1 cellular context compared by ENCODE assay signal in the genomic region with DNA sequence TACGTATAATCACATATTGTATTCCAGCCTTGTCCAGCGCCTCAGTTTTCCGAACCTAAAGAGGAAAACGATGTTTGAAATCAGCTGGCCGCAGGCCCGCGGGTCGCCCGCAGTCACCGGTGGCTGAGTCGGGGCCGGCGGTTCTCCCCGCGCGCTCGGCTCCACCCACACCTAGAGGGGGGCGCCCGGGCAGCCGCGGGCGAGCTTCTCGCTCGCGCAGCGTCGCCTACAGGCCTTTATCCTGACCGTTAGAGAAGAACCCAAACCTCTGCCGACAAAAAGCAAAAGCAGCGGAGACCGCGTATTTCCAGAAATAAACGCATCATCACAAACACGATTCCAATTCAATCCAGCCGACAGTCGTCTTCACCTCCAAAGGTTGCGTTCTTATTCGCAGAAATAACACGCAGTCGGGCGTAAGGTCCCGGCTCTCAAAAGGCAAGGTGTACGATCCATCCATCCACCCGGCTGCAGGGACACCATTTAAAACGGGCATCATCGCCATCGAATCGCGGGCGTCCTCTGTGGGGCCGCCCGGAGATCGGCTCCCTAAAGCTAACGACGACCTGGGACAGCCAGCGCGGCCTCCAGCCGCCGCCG.
TF ChIP-seq lines count a peak whose summit lies in the region.

No MANE protein-coding gene starts in this region.

TF ChIP-seq in HepG2, 621 proteins besides CTCF, POLR2A, EP300 and RAD21 (continued from another document and continues in another):
- TF ChIP-seq DMAP1 (CRISPR knock-in tag; IDR thresholded peaks at IDR 0.05) (peak; percentile 58; the same call in 1 of the 2 replicates), ZNF17 (CRISPR knock-in tag; IDR thresholded peaks at IDR 0.05) (no peak), ZNF468 (CRISPR knock-in tag; IDR thresholded peaks at IDR 0.05) (no peak), THRA (CRISPR knock-in tag; IDR thresholded peaks at IDR 0.05; ENCODE audit: borderline replicate concordance) (0 out of 2 replicates have a peak, but pooled peaks have one; percentile 13), AGO2 (optimal IDR thresholded peaks at IDR 0.05; ENCODE audit: low read depth, low read length) (peak; percentile 83), ASH2L (IDR thresholded peaks at IDR 0.05; ENCODE audit: insufficient read length, low read depth, low read length) (peak; percentile 60), ZBTB43 (CRISPR knock-in tag; conservative IDR thresholded peaks at IDR 0.05) (peak; percentile 23; the same call in 1 of the 2 replicates), NCOA1 (CRISPR knock-in tag; IDR thresholded peaks at IDR 0.05) (no peak), MXD3 (CRISPR knock-in tag; IDR thresholded peaks at IDR 0.05) (no peak; the same call in 1 of the 2 replicates), HDAC1 (CRISPR knock-in tag; IDR thresholded peaks at IDR 0.05) (peak; percentile 44), HOXA5 (CRISPR knock-in tag; IDR thresholded peaks at IDR 0.05) (peak; percentile 57; the same call in 1 of the 2 replicates), EHMT2 (IDR thresholded peaks at IDR 0.05; ENCODE audit: borderline replicate concordance, low read depth, low read length) (no peak), FLYWCH1 (CRISPR knock-in tag; IDR thresholded peaks at IDR 0.05) (no peak), ZFY (CRISPR knock-in tag; IDR thresholded peaks at IDR 0.05) (no peak), ZNF639 (CRISPR knock-in tag; conservative IDR thresholded peaks at IDR 0.05) (no peak), NKX3-1 (CRISPR knock-in tag; IDR thresholded peaks at IDR 0.05) (no peak; the same call in 1 of the 2 replicates), ZNF747 (CRISPR knock-in tag; IDR thresholded peaks at IDR 0.05; ENCODE audit: borderline replicate concordance) (no peak), TFAP4 (IDR thresholded peaks at IDR 0.05; ENCODE audit: borderline replicate concordance, low read depth) (no peak), TAF15 (IDR thresholded peaks at IDR 0.05; ENCODE audit: low read depth, low read length, poor library complexity, severe bottlenecking) (no peak), ZNF224 (CRISPR knock-in tag; IDR thresholded peaks at IDR 0.05) (0 out of 2 replicates have a peak, but pooled peaks have one; percentile 21), ZNF800 (CRISPR knock-in tag; IDR thresholded peaks at IDR 0.05) (peak; percentile 62; the same call in 1 of the 2 replicates), ZNF430 (CRISPR knock-in tag; IDR thresholded peaks at IDR 0.05) (peak; percentile 10; the same call in 1 of the 2 replicates), ZNF331 (CRISPR knock-in tag; IDR thresholded peaks at IDR 0.05) (peak; percentile 28; the same call in 1 of the 2 replicates), HMGXB4 (CRISPR knock-in tag; IDR thresholded peaks at IDR 0.05; ENCODE audit: borderline replicate concordance in 1 of 2, low read depth in 1 of 2) (peak; percentile 68 to 92), ZSCAN9 (CRISPR knock-in tag; IDR thresholded peaks at IDR 0.05; ENCODE audit: borderline replicate concordance) (no peak; the same call in 1 of the 2 replicates), HES4 (CRISPR knock-in tag; IDR thresholded peaks at IDR 0.05; ENCODE audit: borderline replicate concordance) (no peak), KLF16 (CRISPR knock-in tag; IDR thresholded peaks at IDR 0.05) (0 out of 4 replicates have a peak, but pooled peaks of 1 of the 2 experiments have one; percentile 18), JARID2 (CRISPR knock-in tag; IDR thresholded peaks at IDR 0.05; ENCODE audit: insufficient replicate concordance) (no peak), ZNF816 (CRISPR knock-in tag; IDR thresholded peaks at IDR 0.05; ENCODE audit: borderline replicate concordance) (0 out of 2 replicates have a peak, but pooled peaks have one; percentile 53), STAG1 (CRISPR knock-in tag; IDR thresholded peaks at IDR 0.05) (peak; percentile 33; the same call in 1 of the 2 replicates), SETDB1 (CRISPR knock-in tag; IDR thresholded peaks at IDR 0.05; ENCODE audit: borderline replicate concordance) (no peak), ZNF577 (CRISPR knock-in tag; IDR thresholded peaks at IDR 0.05; ENCODE audit: borderline replicate concordance, low read depth) (no peak), ZSCAN29 (CRISPR knock-in tag; conservative IDR thresholded peaks at IDR 0.05) (0 out of 2 replicates have a peak, but pooled peaks have one; percentile 31), SNAI1 (CRISPR knock-in tag; IDR thresholded peaks at IDR 0.05; ENCODE audit: borderline replicate concordance) (peak; percentile 78; the same call in 1 of the 2 replicates), SMAD1 (CRISPR knock-in tag; IDR thresholded peaks at IDR 0.05; ENCODE audit: borderline replicate concordance, low read depth) (peak; percentile 68; the same call in 1 of the 2 replicates), ZFX (CRISPR knock-in tag; IDR thresholded peaks at IDR 0.05; ENCODE audit: low read depth) (no peak), NR2F6 (IDR thresholded peaks at IDR 0.05) (no peak), NR2F6 (CRISPR knock-in tag; IDR thresholded peaks at IDR 0.05) (no peak), PAXIP1 (CRISPR knock-in tag; conservative IDR thresholded peaks at IDR 0.05) (0 out of 2 replicates have a peak, but pooled peaks have one; percentile 26), ZSCAN20 (CRISPR knock-in tag; IDR thresholded peaks at IDR 0.05; ENCODE audit: borderline replicate concordance) (peak; percentile 82), ZSCAN12 (CRISPR knock-in tag; IDR thresholded peaks at IDR 0.05) (peak; percentile 43; the same call in 1 of the 2 replicates)
- TF ChIP-seq, protein P1, sequence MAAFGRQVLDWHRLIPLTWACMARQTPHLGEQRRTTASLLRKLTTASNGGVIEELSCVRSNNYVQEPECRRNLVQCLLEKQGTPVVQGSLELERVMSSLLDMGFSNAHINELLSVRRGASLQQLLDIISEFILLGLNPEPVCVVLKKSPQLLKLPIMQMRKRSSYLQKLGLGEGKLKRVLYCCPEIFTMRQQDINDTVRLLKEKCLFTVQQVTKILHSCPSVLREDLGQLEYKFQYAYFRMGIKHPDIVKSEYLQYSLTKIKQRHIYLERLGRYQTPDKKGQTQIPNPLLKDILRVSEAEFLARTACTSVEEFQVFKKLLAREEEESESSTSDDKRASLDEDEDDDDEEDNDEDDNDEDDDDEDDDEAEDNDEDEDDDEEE (CRISPR knock-in tag; IDR thresholded peaks at IDR 0.05): peak; percentile 89; the same call in 1 of the 2 replicates
- TF ChIP-seq, protein P2, sequence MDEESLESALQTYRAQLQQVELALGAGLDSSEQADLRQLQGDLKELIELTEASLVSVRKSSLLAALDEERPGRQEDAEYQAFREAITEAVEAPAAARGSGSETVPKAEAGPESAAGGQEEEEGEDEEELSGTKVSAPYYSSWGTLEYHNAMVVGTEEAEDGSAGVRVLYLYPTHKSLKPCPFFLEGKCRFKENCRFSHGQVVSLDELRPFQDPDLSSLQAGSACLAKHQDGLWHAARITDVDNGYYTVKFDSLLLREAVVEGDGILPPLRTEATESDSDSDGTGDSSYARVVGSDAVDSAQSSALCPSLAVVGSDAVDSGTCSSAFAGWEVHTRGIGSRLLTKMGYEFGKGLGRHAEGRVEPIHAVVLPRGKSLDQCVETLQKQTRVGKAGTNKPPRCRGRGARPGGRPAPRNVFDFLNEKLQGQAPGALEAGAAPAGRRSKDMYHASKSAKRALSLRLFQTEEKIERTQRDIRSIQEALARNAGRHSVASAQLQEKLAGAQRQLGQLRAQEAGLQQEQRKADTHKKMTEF (CRISPR knock-in tag; IDR thresholded peaks at IDR 0.05): no peak; the same call in 1 of the 2 replicates
